Comparison of ENCODE assay signal across 8 cellular contexts in genomic region chr16:89410794-89411309, GRCh38.
A peak's percentile ranks its signal among the peaks of the same experiment; 100 is the strongest.
DNase-seq lines count a peak whose midpoint lies in the region; ATAC-seq and TF ChIP-seq lines count a peak whose summit lies in the region.

No MANE protein-coding gene starts in this region.

- H3K27me3 Mint-ChIP-seq in activated naive CD4-positive, alpha-beta T cell treated with anti-CD3 and anti-CD28 coated beads for 36 hours (ENCODE audit: low read depth) = no peaks in the 10 kb centered on the region
- H3K27me3 Mint-ChIP-seq in activated T-helper 17 cell treated with anti-CD3 and anti-CD28 coated beads, Interleukin-2, amount 50 U/mL, for 72 hours = no peaks in the 10 kb centered on the region

- peak overlapping the region; percentile 71 for H3K27ac Mint-ChIP-seq in activated naive CD4-positive, alpha-beta T cell treated with anti-CD3 and anti-CD28 coated beads for 36 hours
- peak overlapping the region; percentile 95 for H3K27ac Mint-ChIP-seq in activated T-helper 17 cell treated with anti-CD3 and anti-CD28 coated beads, Interleukin-2, amount 50 U/mL, for 72 hours

- no peaks in the 10 kb centered on the region for H3K9me3 Mint-ChIP-seq in activated naive CD4-positive, alpha-beta T cell treated with anti-CD3 and anti-CD28 coated beads for 36 hours
- H3K9me3 Mint-ChIP-seq in activated T-helper 17 cell treated with anti-CD3 and anti-CD28 coated beads, Interleukin-2, amount 50 U/mL, for 72 hours = no peaks in the 10 kb centered on the region

- DNase-seq in activated naive CD4-positive, alpha-beta T cell treated with anti-CD3 and anti-CD28 coated beads for 36 hours = no peak
- DNase-seq in activated naive CD4-positive, alpha-beta T cell (lab: John Stamatoyannopoulos, UW) = no peak
- DNase-seq in globus pallidus (ENCODE audit: low spot score) = peak; percentile 74
- DNase-seq in putamen (ENCODE audit: low spot score) = peak; percentile 67
- DNase-seq in uterus = no peak
- DNase-seq in iPS-NIHi7 (ENCODE audit: extremely low spot score) = no peak

- CTCF ChIA-PET in activated naive CD4-positive, alpha-beta T cell treated with anti-CD3 and anti-CD28 coated beads for 36 hours (lab: Charles Lee) = no interaction called here

- H3K36me3 ChIP-seq in uterus = no peaks in the 10 kb centered on the region

- no peak for TF ChIP-seq CTCF in uterus (IDR thresholded peaks at IDR 0.05)

- no peak for TF ChIP-seq POLR2A in uterus (IDR thresholded peaks at IDR 0.05)

- peaks cover 84% of the 10 kb centered on the region for H3K4me1 Mint-ChIP-seq in activated naive CD4-positive, alpha-beta T cell treated with anti-CD3 and anti-CD28 coated beads for 36 hours (ENCODE audit: low read depth)
- peaks cover 61% of the 10 kb centered on the region for H3K4me1 Mint-ChIP-seq in activated T-helper 17 cell treated with anti-CD3 and anti-CD28 coated beads, Interleukin-2, amount 50 U/mL, for 72 hours

- peaks cover 4% of the 10 kb centered on the region for H3K36me3 Mint-ChIP-seq in activated naive CD4-positive, alpha-beta T cell treated with anti-CD3 and anti-CD28 coated beads for 36 hours (ENCODE audit: low read depth)
- H3K36me3 Mint-ChIP-seq in activated T-helper 17 cell treated with anti-CD3 and anti-CD28 coated beads, Interleukin-2, amount 50 U/mL, for 72 hours (ENCODE audit: low read depth) = peaks cover 22% of the 10 kb centered on the region

- ATAC-seq in activated T-helper 17 cell treated with anti-CD3 and anti-CD28 coated beads, Interleukin-2, amount 50 U/mL, for 72 hours (replicated peaks) = peak; percentile 10
- ATAC-seq in GM21423 (IDR thresholded peaks at IDR 0.05; ENCODE audit: unreplicated experiment) = no peak

- no peak overlapping the region for H3K4me3 Mint-ChIP-seq in activated naive CD4-positive, alpha-beta T cell treated with anti-CD3 and anti-CD28 coated beads for 36 hours
- peak overlapping the region; percentile 73 for H3K4me3 Mint-ChIP-seq in activated T-helper 17 cell treated with anti-CD3 and anti-CD28 coated beads, Interleukin-2, amount 50 U/mL, for 72 hours

- H3K4me1 ChIP-seq in uterus = peaks cover 19 to 32% of the 10 kb centered on the region in 2 donors

- intact Hi-C loops in activated naive CD4-positive, alpha-beta T cell treated with anti-CD3 and anti-CD28 coated beads for 36 hours (cut with micrococcal nuclease) = no loop called here
- intact Hi-C loops in uterus (cut with DNase I; ENCODE audit: low total_unique reads) = no loop called here

- H3K9me3 ChIP-seq in uterus = no peaks in the 10 kb centered on the region

- no peaks in the 10 kb centered on the region for H3K27me3 ChIP-seq in uterus

- H3K4me3 ChIP-seq in uterus = no peak overlapping the region

- H3K27ac ChIP-seq in uterus = no peak overlapping the region

Comparison
In these comparisons a context has a peak if more than half of its experiments do, and no peak if none do; other contexts are left out.
1. DNase-seq: peak in globus pallidus (single experiment) and putamen (single experiment); none in activated naive CD4-positive, alpha-beta T cell treated with anti-CD3 and anti-CD28 coated beads for 36 hours (single experiment), activated naive CD4-positive, alpha-beta T cell (0 of 4), uterus (0 of 2) and iPS-NIHi7 (single experiment).